11 cellular contexts compared by ENCODE assay signal in the genomic region with DNA sequence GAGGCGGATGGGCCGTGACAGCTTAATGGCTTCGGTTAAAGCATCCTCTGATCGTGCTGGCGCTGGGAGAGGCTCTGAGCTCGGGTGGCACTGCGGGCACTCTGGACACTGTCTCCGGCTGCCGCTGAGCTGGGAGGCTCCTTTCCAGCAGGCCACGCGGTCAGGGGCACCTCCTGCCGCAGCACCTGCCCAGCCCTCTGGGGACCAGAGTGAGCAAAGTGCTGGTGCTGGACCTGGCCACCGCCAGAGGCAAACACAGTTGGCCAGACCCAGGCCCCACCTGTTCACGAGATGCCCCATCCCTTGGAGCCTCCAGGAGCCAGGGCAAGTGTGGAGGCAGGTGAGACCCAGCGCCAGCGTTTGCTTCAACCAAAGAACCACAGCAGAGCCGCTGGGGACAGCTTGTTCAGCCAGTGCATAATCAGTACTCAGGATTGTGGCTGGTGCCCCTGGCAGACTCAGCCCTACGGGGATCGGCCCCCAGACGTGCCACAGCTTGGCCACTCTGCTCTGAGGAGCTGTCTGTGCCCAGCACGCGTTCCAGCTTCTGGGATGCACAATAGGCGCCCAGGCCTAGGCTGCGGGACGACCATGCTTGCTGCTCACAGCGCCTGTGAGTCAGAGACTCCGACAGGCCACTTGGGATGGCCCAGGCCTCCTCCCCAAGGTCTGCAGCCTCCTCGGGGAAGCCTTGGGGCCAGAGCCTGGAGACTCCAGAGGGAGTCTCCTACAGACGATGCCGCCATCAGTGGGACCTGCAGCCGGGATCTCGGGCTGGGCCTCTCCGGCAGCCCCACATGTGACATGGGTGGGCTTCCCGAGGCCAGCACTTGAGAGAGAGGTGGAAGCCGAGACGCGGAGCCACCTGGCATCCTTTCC. TPM values are rescaled to one million over a fixed set of nuclear protein-coding genes. Genes with fewer than 3 reads are reported as not detected.
DNase-seq lines count a peak whose midpoint lies in the region; ATAC-seq and TF ChIP-seq lines count a peak whose summit lies in the region.
"Had no signal": no experiment of that assay in that cellular context is flagged by ENCODE, and none has a peak within 500 bp of the region (broad histone marks: within the 10 kb centered on the region; RNA-seq: fewer than 3 reads in every experiment).

No MANE protein-coding gene starts in this region.

- intact Hi-C loops in CD14-positive monocyte (cut with micrococcal nuclease), result loop anchor here (1.0 to 10.0 kb wide), 10 partner anchors 13 to 258 kb away; partner anchors contain the start of gene TCFL5 (in 1 of the 2)

- DNase-seq in CD14-positive monocyte (ENCODE audit: low spot score), result no peak
- DNase-seq in activated naive CD8-positive, alpha-beta T cell treated with anti-CD3 and anti-CD28 coated beads, Interleukin-2, amount 10 ng/mL, durations not matched to agents 7 days and 5 days, result no peak
- DNase-seq in naive B cell, result no peak
- no peak for DNase-seq in NCI-H146 treated with DMSO at 0.1 percent for 48 hours (lab: John Stamatoyannopoulos, UW; ENCODE audit: unreplicated experiment)
- DNase-seq: BE2C, NCI-H1436 had no signal

- H3K36me3 Mint-ChIP-seq in CD14-positive monocyte (peaks cover 0 to 6% of the 10 kb centered on the region in 2 donors), IgD-negative memory B cell (no peaks in the 10 kb centered on the region), naive B cell (no peaks in the 10 kb centered on the region)
- H3K36me3 Mint-ChIP-seq in activated naive CD8-positive, alpha-beta T cell treated with anti-CD3 and anti-CD28 coated beads, Interleukin-2, amount 10 ng/mL, durations not matched to agents 7 days and 5 days, result no peaks in the 10 kb centered on the region
- H3K36me3 Mint-ChIP-seq: T-cell had no signal

- H3K27ac Mint-ChIP-seq in CD14-positive monocyte, result peak overlapping the region; percentile 88 to 99 (median 95)
- H3K27ac Mint-ChIP-seq in IgD-negative memory B cell, result no peak overlapping the region
- peak overlapping the region; percentile 95 for H3K27ac Mint-ChIP-seq in activated naive CD8-positive, alpha-beta T cell treated with anti-CD3 and anti-CD28 coated beads, Interleukin-2, amount 10 ng/mL, durations not matched to agents 7 days and 5 days
- peak overlapping the region in 1 of 6 donors; percentile 69 for H3K27ac Mint-ChIP-seq in naive B cell

- ATAC-seq in activated naive CD8-positive, alpha-beta T cell treated with anti-CD3 and anti-CD28 coated beads, Interleukin-2, amount 10 ng/mL, durations not matched to agents 7 days and 5 days (ENCODE audit: low read depth), result no peak
- no peak for ATAC-seq in naive B cell (ENCODE audit: low read depth in 2 of 2)
- ATAC-seq in GM21825 (IDR thresholded peaks at IDR 0.05; ENCODE audit: unreplicated experiment), result no peak
- no peak for ATAC-seq in GM21423 (IDR thresholded peaks at IDR 0.05; ENCODE audit: unreplicated experiment)
- ATAC-seq in HG03139 (IDR thresholded peaks at IDR 0.05; ENCODE audit: unreplicated experiment), result no peak

- no peaks in the 10 kb centered on the region for H3K9me3 Mint-ChIP-seq in CD14-positive monocyte
- no peaks in the 10 kb centered on the region for H3K9me3 Mint-ChIP-seq in IgD-negative memory B cell
- H3K9me3 Mint-ChIP-seq in activated naive CD8-positive, alpha-beta T cell treated with anti-CD3 and anti-CD28 coated beads, Interleukin-2, amount 10 ng/mL, durations not matched to agents 7 days and 5 days, result no peaks in the 10 kb centered on the region
- peaks cover 0 to 2% (median 0%) of the 10 kb centered on the region in 7 donors for H3K9me3 Mint-ChIP-seq in naive B cell
- H3K9me3 Mint-ChIP-seq: T-cell had no signal

- TF ChIP-seq CTCF in CD14-positive monocyte (IDR thresholded peaks at IDR 0.05), result no peak

- POLR2A ChIA-PET in activated naive CD8-positive, alpha-beta T cell treated with anti-CD3 and anti-CD28 coated beads, Interleukin-2, amount 10 ng/mL, durations not matched to agents 7 days and 5 days (lab: Charles Lee), result interaction anchor here (1.0 to 2.8 kb wide), 10 partner anchors 14 to 302 kb away, joined by 3 to 38 read pairs (median 7); partner anchors contain the start of genes MRGBP and SLCO4A1

- H3K4me1 Mint-ChIP-seq in CD14-positive monocyte (peaks cover 86% of the 10 kb centered on the region), IgD-negative memory B cell (peaks cover 33 to 35% (median 33%) of the 10 kb centered on the region in 3 donors), naive B cell (peaks cover 38 to 63% (median 55%) of the 10 kb centered on the region in 3 donors)
- peaks cover 15% of the 10 kb centered on the region for H3K4me1 Mint-ChIP-seq in activated naive CD8-positive, alpha-beta T cell treated with anti-CD3 and anti-CD28 coated beads, Interleukin-2, amount 10 ng/mL, durations not matched to agents 7 days and 5 days

- H3K4me3 Mint-ChIP-seq in CD14-positive monocyte (peak overlapping the region; percentile 59 to 65), IgD-negative memory B cell (peak overlapping the region in 3 of 4 donors; percentile 39 to 78 (median 41)), naive B cell (peak overlapping the region in 5 of 8 donors; percentile 35 to 87 (median 45))
- H3K4me3 Mint-ChIP-seq in activated naive CD8-positive, alpha-beta T cell treated with anti-CD3 and anti-CD28 coated beads, Interleukin-2, amount 10 ng/mL, durations not matched to agents 7 days and 5 days, result peak overlapping the region; percentile 56

- H3K27me3 Mint-ChIP-seq in CD14-positive monocyte (ENCODE audit: low read depth in 3 of 3) (peaks cover 0 to 6% (median 0%) of the 10 kb centered on the region in 3 donors), IgD-negative memory B cell (peaks cover 9% of the 10 kb centered on the region), naive B cell (peaks cover 0 to 10% (median under 1%) of the 10 kb centered on the region in 3 donors)
- H3K27me3 Mint-ChIP-seq in activated naive CD8-positive, alpha-beta T cell treated with anti-CD3 and anti-CD28 coated beads, Interleukin-2, amount 10 ng/mL, durations not matched to agents 7 days and 5 days, result peaks cover 33% of the 10 kb centered on the region

RNA-seq across cellular contexts. Expression of gene SLCO4A1, which starts 38.2 kb away (rescaled TPM):
- under 1 TPM; 0.26 to 0.42 TPM for polyA plus RNA-seq in CD14-positive monocyte
- polyA plus RNA-seq in IgD-negative memory B cell, result 3.4 TPM
- 10 to 100 TPM; 57.5 to 61.9 TPM for total RNA-seq in activated naive CD8-positive, alpha-beta T cell treated with anti-CD3 and anti-CD28 coated beads, Interleukin-2, amount 10 ng/mL, durations not matched to agents 7 days and 5 days
- 1 to 10 TPM in 3 of 6 donors, under 1 TPM in 3; 0.29 to 4.6 (median 0.91) TPM for polyA plus RNA-seq in naive B cell (ENCODE audit: low read depth in 6 of 6)

Comparison
In these comparisons a context has a peak if more than half of its experiments do, and no peak if none do; other contexts are left out.
1. H3K27ac Mint-ChIP-seq: peak in CD14-positive monocyte (7 of 7) and activated naive CD8-positive, alpha-beta T cell treated with anti-CD3 and anti-CD28 coated beads, Interleukin-2, amount 10 ng/mL, durations not matched to agents 7 days and 5 days (single experiment); none in IgD-negative memory B cell (0 of 3).
2. Peak in every context shown above with its lines, with median percentiles within 50 percentile points of each other: H3K4me3 Mint-ChIP-seq.